29 cellular contexts compared by ENCODE assay signal in genomic region chr10:118790058-118790457, GRCh38.
"Had no signal": no experiment of that assay in that cellular context is flagged by ENCODE, and none has a peak within 500 bp of the region (broad histone marks: within the 10 kb centered on the region; RNA-seq: fewer than 3 reads in every experiment).

No MANE protein-coding gene starts in this region.

- H3K36me3 ChIP-seq: lower lobe of right lung, ovary, prostate gland, stomach, thyroid gland, transverse colon, upper lobe of left lung, vagina had no signal

- H3K27ac ChIP-seq: lower lobe of right lung, ovary, prostate gland, stomach, testis, thyroid gland, transverse colon, vagina had no signal

- H3K27ac Mint-ChIP-seq: memory B cell; naive thymus-derived CD4-positive, alpha-beta T cell; natural killer cell treated with Interleukin-12 subunit alpha and Interleukin-12 subunit beta and Interleukin-15 and Interleukin-18, amount 100 ng/mL, for 72 hours; stimulated activated naive B cell treated with anti-CD40 and anti-IgM and Interleukin-4, amounts not matched to agents 10 μg/mL and 1 μg/mL and 100 μg/mL, for 72 hours had no signal

- H3K36me3 Mint-ChIP-seq: memory B cell; natural killer cell treated with Interleukin-12 subunit alpha and Interleukin-12 subunit beta and Interleukin-15 and Interleukin-18, amount 100 ng/mL, for 72 hours; stimulated activated naive B cell treated with anti-CD40 and anti-IgM and Interleukin-4, amounts not matched to agents 10 μg/mL and 1 μg/mL and 100 μg/mL, for 72 hours had no signal

- H3K4me1 Mint-ChIP-seq: memory B cell; stimulated activated naive B cell treated with anti-CD40 and anti-IgM and Interleukin-4, amounts not matched to agents 10 μg/mL and 1 μg/mL and 100 μg/mL, for 72 hours had no signal

- H3K4me3 ChIP-seq: lower lobe of right lung, mucosa of descending colon, ovary, prostate gland, skin epidermis, stomach, testis, thyroid gland, transverse colon, upper lobe of left lung, vagina had no signal

- H3K9me3 ChIP-seq: lower lobe of right lung, mucosa of descending colon, ovary, prostate gland, stomach, testis, thyroid gland, transverse colon, upper lobe of left lung, vagina had no signal

- H3K4me3 Mint-ChIP-seq: memory B cell; naive thymus-derived CD4-positive, alpha-beta T cell; natural killer cell treated with Interleukin-12 subunit alpha and Interleukin-12 subunit beta and Interleukin-15 and Interleukin-18, amount 100 ng/mL, for 72 hours; stimulated activated naive B cell treated with anti-CD40 and anti-IgM and Interleukin-4, amounts not matched to agents 10 μg/mL and 1 μg/mL and 100 μg/mL, for 72 hours had no signal

- FAIRE-seq: keratinocyte had no signal

- ATAC-seq: left cardiac atrium; left lobe of liver; lower lobe of right lung; mucosa of descending colon; naive thymus-derived CD4-positive, alpha-beta T cell; natural killer cell treated with Interleukin-12 subunit alpha and Interleukin-12 subunit beta and Interleukin-15 and Interleukin-18, amount 100 ng/mL, for 72 hours; right cardiac atrium; sciatic nerve; stimulated activated naive B cell treated with anti-CD40 and anti-IgM and Interleukin-4, amounts not matched to agents 10 μg/mL and 1 μg/mL and 100 μg/mL, for 72 hours; stimulated activated naive CD8-positive, alpha-beta T cell treated with anti-CD3 and anti-CD28 coated beads, Interleukin-15, Interleukin-2, amounts not matched to agents 100 U/mL and 50 U/mL, for 24 hours had no signal

- DNase-seq: kidney glomerular epithelial cell; left cardiac atrium; lower lobe of right lung; midbrain; mucosa of descending colon; naive thymus-derived CD4-positive, alpha-beta T cell; ovary; posterior cingulate gyrus; retina; right cardiac atrium; stimulated activated CD4-positive, alpha-beta T cell treated with anti-CD3 and anti-CD28 coated beads, Interleukin-12 subunit alpha, Interleukin-12 subunit beta, amount 100 ng/mL, for 4 hours; stimulated activated CD4-positive, alpha-beta T cell treated with anti-CD3 and anti-CD28 coated beads, Interleukin-15, amount 100 ng/mL, for 24 hours; stimulated activated CD4-positive, alpha-beta T cell treated with anti-CD3 and anti-CD28 coated beads, Interleukin-2, amount 100 ng/mL, for 24 hours; stimulated activated CD4-positive, alpha-beta T cell treated with anti-CD3 and anti-CD28 coated beads, Interleukin-4, amount 100 ng/mL, for 1 hour; stimulated activated naive B cell treated with anti-CD40 and anti-IgM and Interleukin-4, amounts not matched to agents 10 μg/mL and 1 μg/mL and 100 μg/mL, for 72 hours; stimulated activated naive CD8-positive, alpha-beta T cell treated with anti-CD3 and anti-CD28 coated beads, Interleukin-15, Interleukin-2, amounts not matched to agents 100 U/mL and 50 U/mL, for 24 hours; stomach; testis; thyroid gland; transverse colon had no signal

- H3K27me3 ChIP-seq: ovary, stomach, testis, thyroid gland, transverse colon, upper lobe of left lung, vagina had no signal

- H3K4me1 ChIP-seq: lower lobe of right lung, prostate gland, stomach, testis, thyroid gland, transverse colon, upper lobe of left lung, vagina had no signal

- H3K9me3 Mint-ChIP-seq: memory B cell; naive thymus-derived CD4-positive, alpha-beta T cell; natural killer cell treated with Interleukin-12 subunit alpha and Interleukin-12 subunit beta and Interleukin-15 and Interleukin-18, amount 100 ng/mL, for 72 hours had no signal
